Comparison of ENCODE assay signal across 16 cellular contexts in the genomic region with DNA sequence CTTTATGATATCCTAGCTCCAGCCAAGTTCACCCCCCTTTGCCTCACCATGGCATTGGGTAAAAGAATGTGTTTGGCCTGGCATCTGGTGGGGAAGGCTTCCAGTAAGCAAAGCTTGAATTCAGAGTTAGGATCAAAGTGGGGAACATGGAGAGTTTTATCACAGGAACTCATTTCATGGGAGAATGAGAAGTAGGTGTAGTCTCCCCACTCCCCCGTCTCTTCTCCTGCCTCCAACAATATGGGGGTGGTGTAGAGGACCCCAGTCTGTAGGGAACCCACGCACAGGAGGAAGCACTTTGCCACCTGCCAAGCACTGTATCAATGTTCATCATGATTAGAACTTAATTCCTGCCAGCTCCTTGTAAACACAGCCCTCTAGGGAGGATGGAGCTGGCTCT.
"Had no signal": no experiment of that assay in that cellular context is flagged by ENCODE, and none has a peak within 500 bp of the region (broad histone marks: within the 10 kb centered on the region; RNA-seq: fewer than 3 reads in every experiment).

No MANE protein-coding gene starts in this region.

- H3K4me3 ChIP-seq: ascending aorta, esophagus muscularis mucosa, left ventricle myocardium inferior had no signal

- DNase-seq: activated CD4-positive, alpha-beta T cell treated with anti-CD3 and anti-CD28 coated beads for 48 hours; activated CD4-positive, CD25-positive, alpha-beta regulatory T cell; activated CD8-positive, alpha-beta T cell treated with anti-CD3 and anti-CD28 coated beads, Interleukin-2, amount 10 ng/mL, durations not matched to agents 7 days and 5 days; activated naive CD4-positive, alpha-beta T cell treated with Interleukin-2 at 50 U/mL for 16 hours; central memory CD4-positive, alpha-beta T cell; effector memory CD8-positive, alpha-beta T cell; hippocampal formation; left ventricle myocardium inferior; natural killer cell; stimulated activated CD4-positive, alpha-beta T cell treated with anti-CD3 and anti-CD28 coated beads, Interleukin-4, amount 100 ng/mL, for 1 hour; stimulated activated naive CD8-positive, alpha-beta T cell treated with anti-CD3 and anti-CD28 coated beads, Interleukin-15, Interleukin-2, amounts not matched to agents 100 U/mL and 50 U/mL, for 24 hours; T-helper 1 cell; T-helper 9 cell had no signal

- ATAC-seq: activated CD8-positive, alpha-beta T cell treated with anti-CD3 and anti-CD28 coated beads, Interleukin-2, amount 10 ng/mL, durations not matched to agents 7 days and 5 days; effector memory CD8-positive, alpha-beta T cell; natural killer cell; stimulated activated naive CD8-positive, alpha-beta T cell treated with anti-CD3 and anti-CD28 coated beads, Interleukin-15, Interleukin-2, amounts not matched to agents 100 U/mL and 50 U/mL, for 24 hours had no signal

- H3K4me1 Mint-ChIP-seq: natural killer cell had no signal

- H3K4me3 Mint-ChIP-seq: activated CD8-positive, alpha-beta T cell treated with anti-CD3 and anti-CD28 coated beads, Interleukin-2, amount 10 ng/mL, durations not matched to agents 7 days and 5 days; effector memory CD8-positive, alpha-beta T cell; mesothelial cell of epicardium; natural killer cell had no signal

- H3K36me3 Mint-ChIP-seq: mesothelial cell of epicardium, natural killer cell had no signal

- H3K9me3 Mint-ChIP-seq: effector memory CD8-positive, alpha-beta T cell; mesothelial cell of epicardium; natural killer cell had no signal

- H3K27ac ChIP-seq: ascending aorta, esophagus muscularis mucosa, left ventricle myocardium inferior had no signal

- H3K36me3 ChIP-seq: ascending aorta, esophagus muscularis mucosa, left ventricle myocardium inferior had no signal

- H3K27ac Mint-ChIP-seq: activated CD8-positive, alpha-beta T cell treated with anti-CD3 and anti-CD28 coated beads, Interleukin-2, amount 10 ng/mL, durations not matched to agents 7 days and 5 days; effector memory CD8-positive, alpha-beta T cell; mesothelial cell of epicardium; natural killer cell had no signal

- H3K27me3 ChIP-seq: ascending aorta had no signal

- H3K27me3 Mint-ChIP-seq: effector memory CD8-positive, alpha-beta T cell had no signal

- H3K9me3 ChIP-seq: ascending aorta, esophagus muscularis mucosa, left ventricle myocardium inferior had no signal

- H3K4me1 ChIP-seq: ascending aorta had no signal
